In the genomic region with DNA sequence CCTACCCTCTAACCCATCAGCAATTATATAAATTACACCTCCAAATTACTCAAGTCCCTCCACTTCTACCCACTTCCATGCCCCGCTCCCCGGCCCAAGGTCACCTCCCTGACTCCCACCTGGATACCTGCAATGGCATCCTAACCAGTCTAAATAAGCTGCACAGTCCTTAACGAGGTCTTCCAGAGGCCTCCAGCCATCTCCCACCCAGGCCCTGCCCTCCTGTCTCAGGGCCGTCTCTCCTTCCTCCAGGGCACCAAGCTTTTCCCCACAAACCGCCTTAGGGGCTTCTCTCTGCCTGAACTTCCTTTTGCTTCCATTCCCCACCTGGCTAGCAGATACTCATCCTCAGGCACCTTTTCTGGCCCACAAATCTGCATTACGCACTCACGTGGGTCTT, we compare ENCODE assay signal across 35 cellular contexts. TPM values are rescaled to one million over a fixed set of nuclear protein-coding genes. Genes with fewer than 3 reads are reported as not detected.
"Had no signal": no experiment of that assay in that cellular context is flagged by ENCODE, and none has a peak within 500 bp of the region (broad histone marks: within the 10 kb centered on the region; RNA-seq: fewer than 3 reads in every experiment).

No MANE protein-coding gene starts in this region.

- ATAC-seq: activated CD8-positive, alpha-beta memory T cell treated with anti-CD3 and anti-CD28 coated beads, Interleukin-2, amount 10 ng/mL, durations not matched to agents 7 days and 5 days; activated CD8-positive, alpha-beta T cell treated with anti-CD3 and anti-CD28 coated beads, Interleukin-2, amount 10 ng/mL, durations not matched to agents 7 days and 5 days; activated naive CD8-positive, alpha-beta T cell treated with anti-CD3 and anti-CD28 coated beads, Interleukin-2, amount 50 U/mL, for 24 hours had no signal

- H3K27me3 ChIP-seq: ascending aorta had no signal

- H3K4me1 ChIP-seq: ascending aorta had no signal

- H3K27ac Mint-ChIP-seq: activated B cell treated with CpG ODN at 0.5 μM for 24 hours; activated CD4-positive, alpha-beta memory T cell treated with anti-CD3 and anti-CD28 coated beads, Interleukin-2, amount 10 ng/mL, durations not matched to agents 7 days and 5 days; activated CD4-positive, alpha-beta T cell treated with anti-CD3 and anti-CD28 coated beads, Interleukin-2, amount 10 ng/mL, durations not matched to agents 24 days and 14 days; activated CD8-positive, alpha-beta memory T cell treated with anti-CD3 and anti-CD28 coated beads, Interleukin-2, amount 10 ng/mL, durations not matched to agents 7 days and 5 days; activated CD8-positive, alpha-beta T cell treated with anti-CD3 and anti-CD28 coated beads, Interleukin-2, amount 10 ng/mL, durations not matched to agents 7 days and 5 days; activated naive CD4-positive, alpha-beta T cell treated with anti-CD3 and anti-CD28 coated beads, Interleukin-2, amount 10 ng/mL, durations not matched to agents 7 days and 5 days; activated naive CD4-positive, alpha-beta T cell treated with anti-CD3 and anti-CD28 coated beads, Interleukin-2, amount 50 U/mL, for 24 hours; activated naive CD8-positive, alpha-beta T cell; activated naive CD8-positive, alpha-beta T cell treated with anti-CD3 and anti-CD28 coated beads, Interleukin-2, amount 10 ng/mL, durations not matched to agents 7 days and 5 days; activated naive CD8-positive, alpha-beta T cell treated with anti-CD3 and anti-CD28 coated beads, Interleukin-2, amount 50 U/mL, for 24 hours; activated T-cell treated with anti-CD3 and anti-CD28 coated beads, Interleukin-2, amount 50 U/mL, for 24 hours; activated T-helper 2 cell treated with anti-CD3 and anti-CD28 coated beads, Interferon-gamma antibody, Interleukin-2, Interleukin-4, amounts not matched to agents 10 μg/mL and 5 μg/mL and 100 μg/mL, durations not matched to agents 14 hours and 24 hours and 36 hours; brain; T-helper 1 cell treated with Interleukin-12 subunit alpha and Interleukin-12 subunit beta and Interleukin-4 antibody, amounts not matched to agents 30 μg/mL and 1 μg/mL, for 36 hours; T-helper 2 cell treated with Interferon-gamma antibody and Interleukin-4, amounts not matched to agents 5 μg/mL and 100 μg/mL, for 36 hours had no signal

- H3K4me3 Mint-ChIP-seq: activated B cell treated with CpG ODN at 0.5 μM for 24 hours; activated CD4-positive, alpha-beta memory T cell treated with anti-CD3 and anti-CD28 coated beads, Interleukin-2, amount 10 ng/mL, durations not matched to agents 7 days and 5 days; activated CD4-positive, alpha-beta T cell treated with anti-CD3 and anti-CD28 coated beads, Interleukin-2, amount 10 ng/mL, durations not matched to agents 24 days and 14 days; activated CD8-positive, alpha-beta memory T cell treated with anti-CD3 and anti-CD28 coated beads, Interleukin-2, amount 10 ng/mL, durations not matched to agents 7 days and 5 days; activated CD8-positive, alpha-beta T cell treated with anti-CD3 and anti-CD28 coated beads, Interleukin-2, amount 10 ng/mL, durations not matched to agents 7 days and 5 days; activated naive CD4-positive, alpha-beta T cell treated with anti-CD3 and anti-CD28 coated beads, Interleukin-2, amount 10 ng/mL, durations not matched to agents 7 days and 5 days; activated naive CD4-positive, alpha-beta T cell treated with anti-CD3 and anti-CD28 coated beads, Interleukin-2, amount 50 U/mL, for 24 hours; activated naive CD8-positive, alpha-beta T cell; activated naive CD8-positive, alpha-beta T cell treated with anti-CD3 and anti-CD28 coated beads, Interleukin-2, amount 10 ng/mL, durations not matched to agents 7 days and 5 days; activated naive CD8-positive, alpha-beta T cell treated with anti-CD3 and anti-CD28 coated beads, Interleukin-2, amount 50 U/mL, for 24 hours; activated T-cell treated with anti-CD3 and anti-CD28 coated beads, Interleukin-2, amount 50 U/mL, for 24 hours; brain; central memory CD8-positive, alpha-beta T cell; T-helper 1 cell treated with Interleukin-12 subunit alpha and Interleukin-12 subunit beta and Interleukin-4 antibody, amounts not matched to agents 30 μg/mL and 1 μg/mL, for 36 hours; T-helper 2 cell treated with Interferon-gamma antibody and Interleukin-4, amounts not matched to agents 5 μg/mL and 100 μg/mL, for 36 hours had no signal

- H3K36me3 Mint-ChIP-seq: activated naive CD4-positive, alpha-beta T cell treated with anti-CD3 and anti-CD28 coated beads, Interleukin-2, amount 10 ng/mL, durations not matched to agents 7 days and 5 days; activated naive CD4-positive, alpha-beta T cell treated with anti-CD3 and anti-CD28 coated beads, Interleukin-2, amount 50 U/mL, for 24 hours; activated naive CD8-positive, alpha-beta T cell; activated naive CD8-positive, alpha-beta T cell treated with anti-CD3 and anti-CD28 coated beads, Interleukin-2, amount 10 ng/mL, durations not matched to agents 7 days and 5 days; brain had no signal

- H3K9me3 Mint-ChIP-seq: activated B cell treated with CpG ODN at 0.5 μM for 24 hours; activated CD4-positive, alpha-beta memory T cell treated with anti-CD3 and anti-CD28 coated beads, Interleukin-2, amount 10 ng/mL, durations not matched to agents 7 days and 5 days; activated CD4-positive, alpha-beta T cell treated with anti-CD3 and anti-CD28 coated beads, Interleukin-2, amount 10 ng/mL, durations not matched to agents 24 days and 14 days; activated naive CD4-positive, alpha-beta T cell treated with anti-CD3 and anti-CD28 coated beads, Interleukin-2, amount 10 ng/mL, durations not matched to agents 7 days and 5 days; activated naive CD4-positive, alpha-beta T cell treated with anti-CD3 and anti-CD28 coated beads, Interleukin-2, amount 50 U/mL, for 24 hours; activated naive CD8-positive, alpha-beta T cell treated with anti-CD3 and anti-CD28 coated beads, Interleukin-2, amount 10 ng/mL, durations not matched to agents 7 days and 5 days; activated naive CD8-positive, alpha-beta T cell treated with anti-CD3 and anti-CD28 coated beads, Interleukin-2, amount 50 U/mL, for 24 hours; activated T-cell treated with anti-CD3 and anti-CD28 coated beads, Interleukin-2, amount 50 U/mL, for 24 hours; activated T-helper 2 cell treated with anti-CD3 and anti-CD28 coated beads, Interferon-gamma antibody, Interleukin-2, Interleukin-4, amounts not matched to agents 10 μg/mL and 5 μg/mL and 100 μg/mL, durations not matched to agents 14 hours and 24 hours and 36 hours; brain; central memory CD8-positive, alpha-beta T cell; T-helper 1 cell treated with Interleukin-12 subunit alpha and Interleukin-12 subunit beta and Interleukin-4 antibody, amounts not matched to agents 30 μg/mL and 1 μg/mL, for 36 hours; T-helper 2 cell treated with Interferon-gamma antibody and Interleukin-4, amounts not matched to agents 5 μg/mL and 100 μg/mL, for 36 hours had no signal

- DNase-seq: activated B cell treated with CpG ODN at 0.5 μM for 24 hours; activated CD4-positive, alpha-beta memory T cell treated with anti-CD3 and anti-CD28 coated beads, Interleukin-2, amount 10 ng/mL, durations not matched to agents 7 days and 5 days; activated CD4-positive, alpha-beta T cell treated with anti-CD3 and anti-CD28 coated beads for 4 hours; activated CD4-positive, alpha-beta T cell treated with anti-CD3 and anti-CD28 coated beads, Interleukin-2, amount 10 ng/mL, durations not matched to agents 24 days and 14 days; activated CD4-positive, alpha-beta T cell treated with anti-CD3 and anti-CD28 coated beads, Interleukin-2, amount 50 U/mL, for 1 hour; activated CD4-positive, alpha-beta T cell treated with anti-CD3 and anti-CD28 coated beads, Interleukin-2, amount 50 U/mL, for 4 hours; activated CD4-positive, CD25-positive, alpha-beta regulatory T cell treated with anti-CD3 and anti-CD28 coated beads, Interleukin-2, amount 50 U/mL, for 72 hours; activated CD8-positive, alpha-beta memory T cell treated with anti-CD3 and anti-CD28 coated beads for 24 hours; activated CD8-positive, alpha-beta memory T cell treated with anti-CD3 and anti-CD28 coated beads, Interleukin-2, amount 10 ng/mL, durations not matched to agents 7 days and 5 days; activated CD8-positive, alpha-beta memory T cell treated with anti-CD3 and anti-CD28 coated beads, Interleukin-2, amount 50 U/mL, for 48 hours; activated CD8-positive, alpha-beta T cell treated with anti-CD3 and anti-CD28 coated beads, Interleukin-2, amount 10 ng/mL, durations not matched to agents 7 days and 5 days; activated effector memory CD4-positive, alpha-beta T cell treated with Interleukin-2 at 50 U/mL for 16 hours; activated gamma-delta T cell; activated naive CD4-positive, alpha-beta T cell treated with anti-CD3 and anti-CD28 coated beads, Interleukin-2, amount 10 ng/mL, durations not matched to agents 7 days and 5 days; activated naive CD4-positive, alpha-beta T cell treated with Interleukin-2 at 50 U/mL for 16 hours; activated naive CD8-positive, alpha-beta T cell treated with anti-CD3 and anti-CD28 coated beads, Interleukin-2, amount 10 ng/mL, durations not matched to agents 7 days and 5 days; activated naive CD8-positive, alpha-beta T cell treated with anti-CD3 and anti-CD28 coated beads, Interleukin-2, amount 50 U/mL, for 24 hours; activated T-cell treated with anti-CD3 and anti-CD28 coated beads, Interleukin-2, amount 50 U/mL, for 24 hours; activated T-cell treated with anti-CD3 and anti-CD28 coated beads, Interleukin-2, amount 50 U/mL, for 48 hours; amygdala; anterior cingulate cortex; caudate nucleus; cerebellar nuclear complex; T-helper 1 cell; T-helper 2 cell; T-helper 9 cell had no signal

- H3K4me3 ChIP-seq: ascending aorta, cardiac muscle cell had no signal

- H3K9me3 ChIP-seq: ascending aorta had no signal

- H3K36me3 ChIP-seq: ascending aorta, cardiac muscle cell had no signal

RNA-seq across cellular contexts. Expression of a gene that starts 4.8 kb away (rescaled TPM):
- total RNA-seq: activated CD8-positive, alpha-beta T cell treated with anti-CD3 and anti-CD28 coated beads, Interleukin-2, amount 10 ng/mL, durations not matched to agents 7 days and 5 days; ascending aorta had no signal
